In genomic region chr9:121107881-121108280, GRCh38 we compare ENCODE assay signal across 11 cellular contexts.
"Had no signal": no experiment of that assay in that cellular context is flagged by ENCODE, and none has a peak within 500 bp of the region (broad histone marks: within the 10 kb centered on the region; RNA-seq: fewer than 3 reads in every experiment).

No MANE protein-coding gene starts in this region.

- ATAC-seq: activated CD8-positive, alpha-beta T cell treated with anti-CD3 and anti-CD28 coated beads for 36 hours; activated T-cell treated with anti-CD3 and anti-CD28 coated beads, Interleukin-2, amount 50 U/mL, for 72 hours; right lobe of liver had no signal

- DNase-seq: activated CD4-positive, alpha-beta T cell treated with anti-CD3 and anti-CD28 coated beads for 4 hours; activated CD8-positive, alpha-beta memory T cell treated with anti-CD3 and anti-CD28 coated beads, Interleukin-2, amount 50 U/mL, for 4 hours; activated CD8-positive, alpha-beta T cell treated with anti-CD3 and anti-CD28 coated beads for 36 hours; activated T-cell treated with anti-CD3 and anti-CD28 coated beads, Interleukin-2, amount 50 U/mL, for 72 hours; left cardiac atrium; naive B cell; right lobe of liver; stimulated activated CD4-positive, alpha-beta T cell treated with anti-CD3 and anti-CD28 coated beads, Interleukin-12 subunit alpha, Interleukin-12 subunit beta, amount 100 ng/mL, for 4 hours; stimulated activated naive CD4-positive, alpha-beta T cell; substantia nigra; trophoblast cell had no signal
